In genomic region chr10:128047991-128048826, GRCh38 we compare ENCODE assay signal across 8 cellular contexts.
DNase-seq lines count a peak whose midpoint lies in the region; ATAC-seq lines count a peak whose summit lies in the region.

No MANE protein-coding gene starts in this region.

- DNase-seq in activated T-cell treated with anti-CD3 and anti-CD28 coated beads, Interleukin-2, amount 50 U/mL, for 4 hours, result no peak
- no peak for DNase-seq in activated T-cell treated with anti-CD3 and anti-CD28 coated beads, Interleukin-2, amount 50 U/mL, for 1 hour
- peak; percentile 61 for DNase-seq in activated CD8-positive, alpha-beta T cell treated with anti-CD3 and anti-CD28 coated beads, Interleukin-2, amount 10 ng/mL, durations not matched to agents 7 days and 5 days
- DNase-seq in cardiac septum (ENCODE audit: low spot score), result peak; percentile 70
- DNase-seq in stimulated activated CD4-positive, alpha-beta T cell treated with anti-CD3 and anti-CD28 coated beads, Interleukin-2, amount 100 ng/mL, for 24 hours, result peak; percentile 27 to 35
- DNase-seq in NCI-H2196 (lab: John Stamatoyannopoulos, UW; ENCODE audit: unreplicated experiment), result no peak

- peaks cover 63% of the 10 kb centered on the region for H3K4me1 Mint-ChIP-seq in activated T-cell treated with anti-CD3 and anti-CD28 coated beads, Interleukin-2, amount 50 U/mL, for 4 hours (ENCODE audit: low read depth)
- H3K4me1 Mint-ChIP-seq in activated CD8-positive, alpha-beta T cell treated with anti-CD3 and anti-CD28 coated beads, Interleukin-2, amount 10 ng/mL, durations not matched to agents 7 days and 5 days (ENCODE audit: low read depth), result peaks cover 53% of the 10 kb centered on the region

- POLR2A ChIA-PET in activated CD8-positive, alpha-beta T cell treated with anti-CD3 and anti-CD28 coated beads, Interleukin-2, amount 10 ng/mL, durations not matched to agents 7 days and 5 days (lab: Charles Lee), result interaction anchor here (0.7 to 4.3 kb wide), 10 partner anchors 13 to 140 kb away, joined by 3 to 145 read pairs (median 4); partner anchors contain the start of gene MKI67

- H3K27me3 Mint-ChIP-seq in activated T-cell treated with anti-CD3 and anti-CD28 coated beads, Interleukin-2, amount 50 U/mL, for 4 hours (ENCODE audit: low read depth), result no peaks in the 10 kb centered on the region
- no peaks in the 10 kb centered on the region for H3K27me3 Mint-ChIP-seq in activated CD8-positive, alpha-beta T cell treated with anti-CD3 and anti-CD28 coated beads, Interleukin-2, amount 10 ng/mL, durations not matched to agents 7 days and 5 days (ENCODE audit: low read depth)

- peaks cover 28% of the 10 kb centered on the region for H3K36me3 Mint-ChIP-seq in activated T-cell treated with anti-CD3 and anti-CD28 coated beads, Interleukin-2, amount 50 U/mL, for 4 hours (ENCODE audit: insufficient read depth)
- peaks cover 43% of the 10 kb centered on the region for H3K36me3 Mint-ChIP-seq in activated CD8-positive, alpha-beta T cell treated with anti-CD3 and anti-CD28 coated beads, Interleukin-2, amount 10 ng/mL, durations not matched to agents 7 days and 5 days (ENCODE audit: low read depth)

- H3K4me3 Mint-ChIP-seq in activated T-cell treated with anti-CD3 and anti-CD28 coated beads, Interleukin-2, amount 50 U/mL, for 4 hours, result peak overlapping the region; percentile 91
- H3K4me3 Mint-ChIP-seq in activated CD8-positive, alpha-beta T cell treated with anti-CD3 and anti-CD28 coated beads, Interleukin-2, amount 10 ng/mL, durations not matched to agents 7 days and 5 days, result peak overlapping the region; percentile 84

- CTCF ChIA-PET in activated CD8-positive, alpha-beta T cell treated with anti-CD3 and anti-CD28 coated beads, Interleukin-2, amount 10 ng/mL, durations not matched to agents 7 days and 5 days (lab: Charles Lee), result interaction anchor here (1.0 to 6.2 kb wide), 13 partner anchors 10 to 142 kb away, joined by 3 to 87 read pairs (median 5); no protein-coding TSS in a partner anchor

- H3K27ac Mint-ChIP-seq in activated CD8-positive, alpha-beta T cell treated with anti-CD3 and anti-CD28 coated beads, Interleukin-2, amount 10 ng/mL, durations not matched to agents 7 days and 5 days, result peak overlapping the region; percentile 93

- no peaks in the 10 kb centered on the region for H3K9me3 Mint-ChIP-seq in activated T-cell treated with anti-CD3 and anti-CD28 coated beads, Interleukin-2, amount 50 U/mL, for 4 hours
- H3K9me3 Mint-ChIP-seq in activated CD8-positive, alpha-beta T cell treated with anti-CD3 and anti-CD28 coated beads, Interleukin-2, amount 10 ng/mL, durations not matched to agents 7 days and 5 days (ENCODE audit: insufficient read depth), result no peaks in the 10 kb centered on the region

- intact Hi-C loops in cardiac septum (cut with DNase I), result loop anchor here (5.0 kb wide), 1 partner anchor 126 kb away; no protein-coding TSS in a partner anchor

- peak; percentile 62 to 64 for ATAC-seq in activated T-cell treated with anti-CD3 and anti-CD28 coated beads, Interleukin-2, amount 50 U/mL, for 4 hours
- ATAC-seq in HG03520 (IDR thresholded peaks at IDR 0.05; ENCODE audit: unreplicated experiment) (peak; percentile 27), HG03025 (IDR thresholded peaks at IDR 0.05; ENCODE audit: low FRiP score, unreplicated experiment) (no peak)
- ATAC-seq in activated CD8-positive, alpha-beta T cell treated with anti-CD3 and anti-CD28 coated beads, Interleukin-2, amount 10 ng/mL, durations not matched to agents 7 days and 5 days, result peak; percentile 31

Comparison
In these comparisons a context has a peak if more than half of its experiments do, and no peak if none do; other contexts are left out.
1. DNase-seq: peak in activated CD8-positive, alpha-beta T cell treated with anti-CD3 and anti-CD28 coated beads, Interleukin-2, amount 10 ng/mL, durations not matched to agents 7 days and 5 days (single experiment), cardiac septum (single experiment) and stimulated activated CD4-positive, alpha-beta T cell treated with anti-CD3 and anti-CD28 coated beads, Interleukin-2, amount 100 ng/mL, for 24 hours (2 of 2); none in activated T-cell treated with anti-CD3 and anti-CD28 coated beads, Interleukin-2, amount 50 U/mL, for 4 hours (single experiment), activated T-cell treated with anti-CD3 and anti-CD28 coated beads, Interleukin-2, amount 50 U/mL, for 1 hour (single experiment) and NCI-H2196 (single experiment).